ENCODE assay signal across 13 cellular contexts in genomic region chr16:31528726-31529397, GRCh38. TPM values are rescaled to one million over a fixed set of nuclear protein-coding genes. Genes with fewer than 3 reads are reported as not detected.
DNase-seq lines count a peak whose midpoint lies in the region; ATAC-seq, FAIRE-seq and TF ChIP-seq lines count a peak whose summit lies in the region.
"Had no signal": no experiment of that assay in that cellular context is flagged by ENCODE, and none has a peak within 500 bp of the region (broad histone marks: within the 10 kb centered on the region; RNA-seq: fewer than 3 reads in every experiment).

No MANE protein-coding gene starts in this region.

- no peak for TF ChIP-seq CTCF in chondrocyte (IDR thresholded peaks at IDR 0.05)
- TF ChIP-seq CTCF in transverse colon (IDR thresholded peaks at IDR 0.05): no peak

- TF ChIP-seq POLR2A in transverse colon (IDR thresholded peaks at IDR 0.05): no peak

- peak overlapping the region; percentile 46 to 62 for H3K4me3 ChIP-seq in muscle layer of duodenum (ENCODE audit: low read depth in 1 of 2, low read length in 2 of 2)
- peak overlapping the region; percentile 9 to 35 (median 22) for H3K4me3 ChIP-seq in transverse colon
- H3K4me3 ChIP-seq: BLaER1 treated with 17β-estradiol and CSF1 and Interleukin-3, amounts not matched to agents 10 nM and 100 nM had no signal

- H3K27me3 ChIP-seq in muscle layer of duodenum (ENCODE audit: low read depth, low read length): peaks cover 21% of the 10 kb centered on the region
- H3K27me3 ChIP-seq in transverse colon: peaks cover 43% of the 10 kb centered on the region

- H3K27ac Mint-ChIP-seq in chondrocyte (ENCODE audit: unreplicated experiment): no peak overlapping the region
- H3K27ac Mint-ChIP-seq: T-helper 1 cell treated with Interleukin-12 subunit alpha and Interleukin-12 subunit beta and Interleukin-4 antibody, amounts not matched to agents 30 μg/mL and 1 μg/mL, for 36 hours had no signal

- H3K36me3 ChIP-seq in muscle layer of duodenum (ENCODE audit: control insufficient read depth in 1 of 2, insufficient read depth in 2 of 2, low read length in 2 of 2): no peaks in the 10 kb centered on the region
- no peaks in the 10 kb centered on the region for H3K36me3 ChIP-seq in transverse colon
- H3K36me3 ChIP-seq: BLaER1 treated with 17β-estradiol and CSF1 and Interleukin-3, amounts not matched to agents 10 nM and 100 nM; neutrophil had no signal

- no peak for DNase-seq in activated T-cell treated with anti-CD3 and anti-CD28 coated beads, Interleukin-2, amount 50 U/mL, for 4 hours
- DNase-seq in activated T-cell treated with anti-CD3 and anti-CD28 coated beads, Interleukin-2, amount 50 U/mL, for 48 hours: no peak
- DNase-seq in chondrocyte (ENCODE audit: low spot score): no peak
- DNase-seq in transverse colon: no peak
- DNase-seq in RCC 7860 (ENCODE audit: low spot score): no peak
- no peak for DNase-seq in H4 (ENCODE audit: low spot score)
- DNase-seq: NCI-H1436 had no signal

- H3K36me3 Mint-ChIP-seq in activated T-cell treated with anti-CD3 and anti-CD28 coated beads, Interleukin-2, amount 50 U/mL, for 4 hours (ENCODE audit: insufficient read depth): no peaks in the 10 kb centered on the region
- H3K36me3 Mint-ChIP-seq in chondrocyte (ENCODE audit: low read depth): no peaks in the 10 kb centered on the region

- H3K4me1 ChIP-seq in muscle layer of duodenum (ENCODE audit: control insufficient read depth in 1 of 2, insufficient read depth in 2 of 2, low read length in 2 of 2) (peaks cover 0 to 4% of the 10 kb centered on the region in 2 donors), transverse colon (peaks cover 0 to 3% (median 0%) of the 10 kb centered on the region in 4 donors)
- H3K4me1 ChIP-seq: BLaER1 treated with 17β-estradiol and CSF1 and Interleukin-3, amounts not matched to agents 10 nM and 100 nM had no signal

- no peak for TF ChIP-seq EP300 in transverse colon (IDR thresholded peaks at IDR 0.05; ENCODE audit: low read depth)

- ATAC-seq in activated T-cell treated with anti-CD3 and anti-CD28 coated beads, Interleukin-2, amount 50 U/mL, for 4 hours: no peak
- no peak for ATAC-seq in GM18907 (IDR thresholded peaks at IDR 0.05; ENCODE audit: unreplicated experiment)

- intact Hi-C loops in transverse colon (cut with DNase I; ENCODE audit: low total_unique reads): no loop called here

- no peaks in the 10 kb centered on the region for H3K9me3 Mint-ChIP-seq in activated T-cell treated with anti-CD3 and anti-CD28 coated beads, Interleukin-2, amount 50 U/mL, for 4 hours
- no peaks in the 10 kb centered on the region for H3K9me3 Mint-ChIP-seq in chondrocyte (ENCODE audit: low read depth)
- H3K9me3 Mint-ChIP-seq: T-helper 1 cell treated with Interleukin-12 subunit alpha and Interleukin-12 subunit beta and Interleukin-4 antibody, amounts not matched to agents 30 μg/mL and 1 μg/mL, for 36 hours had no signal

- no peak for FAIRE-seq in RCC 7860 (lab: Jason Lieb, UNC)

- in situ Hi-C loops in transverse colon (cut with MboI; ENCODE audit: low pct_ligation_motif_present in 1 of 4, low pct_unique_long_range_greater_than_20kb in 1 of 4, low sequenced_read_pairs in 3 of 4): no loop called here

- peak overlapping the region; percentile 16 for H3K4me3 Mint-ChIP-seq in activated T-cell treated with anti-CD3 and anti-CD28 coated beads, Interleukin-2, amount 50 U/mL, for 4 hours
- peak overlapping the region; percentile 67 for H3K4me3 Mint-ChIP-seq in chondrocyte (ENCODE audit: unreplicated experiment)
- H3K4me3 Mint-ChIP-seq: T-helper 1 cell treated with Interleukin-12 subunit alpha and Interleukin-12 subunit beta and Interleukin-4 antibody, amounts not matched to agents 30 μg/mL and 1 μg/mL, for 36 hours had no signal

- H3K9me3 ChIP-seq in muscle layer of duodenum (ENCODE audit: control insufficient read depth in 1 of 2, low read length in 2 of 2): no peaks in the 10 kb centered on the region
- no peaks in the 10 kb centered on the region for H3K9me3 ChIP-seq in transverse colon
- H3K9me3 ChIP-seq: neutrophil had no signal

- H3K27me3 Mint-ChIP-seq in activated T-cell treated with anti-CD3 and anti-CD28 coated beads, Interleukin-2, amount 50 U/mL, for 4 hours (ENCODE audit: low read depth): peaks cover 26% of the 10 kb centered on the region
- H3K27me3 Mint-ChIP-seq in chondrocyte (ENCODE audit: low read depth): peaks cover 35% of the 10 kb centered on the region

- H3K27ac ChIP-seq in muscle layer of duodenum (ENCODE audit: low read length) (no peak overlapping the region), transverse colon (peak overlapping the region in 1 of 4 donors; percentile 70)
- H3K27ac ChIP-seq: BLaER1 treated with 17β-estradiol and CSF1 and Interleukin-3, amounts not matched to agents 10 nM and 100 nM; neutrophil had no signal

- 29 to 39% methylated on average over 11 to 18 of the region's 18 CpGs for WGBS in transverse colon (ENCODE audit: low coverage in 1 of 2), 2 donors

- peaks cover 16% of the 10 kb centered on the region for H3K4me1 Mint-ChIP-seq in activated T-cell treated with anti-CD3 and anti-CD28 coated beads, Interleukin-2, amount 50 U/mL, for 4 hours (ENCODE audit: low read depth)
- H3K4me1 Mint-ChIP-seq in chondrocyte (ENCODE audit: low read depth): peaks cover 9% of the 10 kb centered on the region

RNA-seq across cellular contexts. Expression of gene AHSP, which starts 1.2 kb away (rescaled TPM):
- total RNA-seq in activated T-cell treated with anti-CD3 and anti-CD28 coated beads, Interleukin-2, amount 50 U/mL, for 4 hours: not detected
- total RNA-seq in chondrocyte (not detected in 3 replicates), transverse colon (not detected)
- not detected in 2 replicates for total RNA-seq in H4 (2014; rRNA removed; shearing (Covaris generic))
- total RNA-seq: ureter had no signal

RNA-seq across cellular contexts. Expression of gene RUSF1, which starts 20.7 kb away (rescaled TPM):
- total RNA-seq in activated T-cell treated with anti-CD3 and anti-CD28 coated beads, Interleukin-2, amount 50 U/mL, for 4 hours: 10 to 100 TPM; 43.9 to 49.1 (median 45.9) TPM
- 52.7 to 67.5 TPM (median 58.3 TPM) in 3 replicates for total RNA-seq in chondrocyte
- total RNA-seq in transverse colon: 10 to 100 TPM; 49.2 to 86.5 (median 71.3) TPM
- 34.2 and 36.4 TPM in 2 replicates for total RNA-seq in H4 (2014; rRNA removed; shearing (Covaris generic))

RNA-seq across cellular contexts. Expression of gene SLC5A2, which starts 45.9 kb away (rescaled TPM):
- not detected for total RNA-seq in activated T-cell treated with anti-CD3 and anti-CD28 coated beads, Interleukin-2, amount 50 U/mL, for 4 hours
- not detected in 3 replicates for total RNA-seq in chondrocyte
- not detected for total RNA-seq in transverse colon
- total RNA-seq in H4 (2014; rRNA removed; shearing (Covaris generic)): not detected in 2 replicates
- total RNA-seq: ureter had no signal

RNA-seq across cellular contexts. Expression of gene TGFB1I1, which starts 56.9 kb away (rescaled TPM):
- under 1 TPM in 2 of 3 donors, not detected in 1; 0.30 to 0.34 TPM for total RNA-seq in activated T-cell treated with anti-CD3 and anti-CD28 coated beads, Interleukin-2, amount 50 U/mL, for 4 hours
- total RNA-seq in chondrocyte (124 to 224 TPM (median 221 TPM) in 3 replicates), transverse colon (100 to 1,000 TPM in 1 of 4 donors, 10 to 100 TPM in 3; 43.0 to 102 (median 61.4) TPM)
- total RNA-seq in H4 (2014; rRNA removed; shearing (Covaris generic)): 12.8 and 18.9 TPM in 2 replicates
